8 cellular contexts compared by ENCODE assay signal in genomic region chr2:177551356-177551755, GRCh38.
DNase-seq lines count a peak whose midpoint lies in the region; ATAC-seq and TF ChIP-seq lines count a peak whose summit lies in the region.
"Not testable (repeated sequence)": the region's sequence is repeated elsewhere in the genome, so short reads cannot be mapped to it uniquely, and the experiment has no call there.

No MANE protein-coding gene starts in this region.

- DNase-seq in CD8-positive, alpha-beta memory T cell; Karpas-422; WTC11 (ENCODE audit: low spot score); type B pancreatic cell (ENCODE audit: extremely low spot score, unreplicated experiment): not testable (repeated sequence)
- DNase-seq in dermis blood vessel endothelial cell (peak; percentile 80), glomerular endothelial cell (ENCODE audit: extremely low read depth, low read depth, low spot score) (peak; percentile 44)

- POLR2A ChIA-PET in CD8-positive, alpha-beta memory T cell (lab: Charles Lee): interaction anchor here (0.6 kb wide), 1 partner anchor 216 kb away, joined by 3 read pairs; no protein-coding TSS in a partner anchor
- POLR2A ChIA-PET in WTC11 (lab: Charles Lee): not testable (repeated sequence)

- H3K27me3 Mint-ChIP-seq in CD8-positive, alpha-beta memory T cell; activated naive CD4-positive, alpha-beta T cell treated with anti-CD3 and anti-CD28 coated beads, Interleukin-2, amount 50 U/mL, for 24 hours; nephron (ENCODE audit: low read depth); type B pancreatic cell: not testable (repeated sequence)
- H3K27me3 Mint-ChIP-seq in WTC11 (ENCODE audit: low read depth): peaks cover 19% of the 10 kb centered on the region

- H3K36me3 ChIP-seq in CD8-positive, alpha-beta memory T cell (ENCODE audit: insufficient read depth, low read length); Karpas-422 (ENCODE audit: insufficient read depth, low read length): not testable (repeated sequence)

- not testable (repeated sequence) for H4K20me1 ChIP-seq in Karpas-422 (ENCODE audit: insufficient read depth, low read depth, low read length)

- H3K4me1 Mint-ChIP-seq in CD8-positive, alpha-beta memory T cell: peaks cover 9 to 20% (median 13%) of the 10 kb centered on the region in 3 donors
- not testable (repeated sequence) for H3K4me1 Mint-ChIP-seq in WTC11
- peaks cover 10% of the 10 kb centered on the region for H3K4me1 Mint-ChIP-seq in activated naive CD4-positive, alpha-beta T cell treated with anti-CD3 and anti-CD28 coated beads, Interleukin-2, amount 50 U/mL, for 24 hours
- H3K4me1 Mint-ChIP-seq in nephron (peaks cover 48% of the 10 kb centered on the region), type B pancreatic cell (ENCODE audit: unreplicated experiment) (peaks cover 13% of the 10 kb centered on the region)

- not testable (repeated sequence) for H3K36me3 Mint-ChIP-seq in CD8-positive, alpha-beta memory T cell; WTC11; activated naive CD4-positive, alpha-beta T cell treated with anti-CD3 and anti-CD28 coated beads, Interleukin-2, amount 50 U/mL, for 24 hours; type B pancreatic cell
- H3K36me3 Mint-ChIP-seq in nephron (ENCODE audit: low read depth): peaks cover 18% of the 10 kb centered on the region

- not testable (repeated sequence) for H3K9me2 ChIP-seq in Karpas-422 (replicated peaks; ENCODE audit: insufficient read depth, low read length)

- H3K4me3 ChIP-seq in CD8-positive, alpha-beta memory T cell (ENCODE audit: low read length); Karpas-422 (ENCODE audit: low read length): not testable (repeated sequence)

- H3K79me2 ChIP-seq in Karpas-422 (ENCODE audit: low read length): not testable (repeated sequence)

- H3K4me2 ChIP-seq in Karpas-422 (ENCODE audit: low read depth, low read length, poor library complexity, severe bottlenecking): peak overlapping the region; percentile 86

- not testable (repeated sequence) for H3K9me3 Mint-ChIP-seq in CD8-positive, alpha-beta memory T cell; activated naive CD4-positive, alpha-beta T cell treated with anti-CD3 and anti-CD28 coated beads, Interleukin-2, amount 50 U/mL, for 24 hours; nephron; type B pancreatic cell
- peaks cover 10% of the 10 kb centered on the region for H3K9me3 Mint-ChIP-seq in WTC11

- H3K27ac Mint-ChIP-seq in CD8-positive, alpha-beta memory T cell: peak overlapping the region in 7 of 8 donors; percentile 4 to 100 (median 86)
- not testable (repeated sequence) for H3K27ac Mint-ChIP-seq in WTC11; activated naive CD4-positive, alpha-beta T cell treated with anti-CD3 and anti-CD28 coated beads, Interleukin-2, amount 50 U/mL, for 24 hours; type B pancreatic cell
- peak overlapping the region; percentile 67 to 100 (median 80) for H3K27ac Mint-ChIP-seq in nephron

- not testable (repeated sequence) for H3K4me1 ChIP-seq in CD8-positive, alpha-beta memory T cell (ENCODE audit: insufficient read depth, low read length)
- H3K4me1 ChIP-seq in Karpas-422 (ENCODE audit: low read length): peaks cover 14% of the 10 kb centered on the region

- H3K9me3 ChIP-seq in CD8-positive, alpha-beta memory T cell (ENCODE audit: low read length); Karpas-422 (ENCODE audit: low read length): not testable (repeated sequence)

- not testable (repeated sequence) for H3K27me3 ChIP-seq in CD8-positive, alpha-beta memory T cell (ENCODE audit: insufficient read depth, low read length, poor library complexity, severe bottlenecking); Karpas-422 (ENCODE audit: low read length)

- peak overlapping the region; percentile 5 to 96 (median 53) for H3K4me3 Mint-ChIP-seq in CD8-positive, alpha-beta memory T cell
- H3K4me3 Mint-ChIP-seq in WTC11: peak overlapping the region; percentile 38
- peak overlapping the region; percentile 45 for H3K4me3 Mint-ChIP-seq in activated naive CD4-positive, alpha-beta T cell treated with anti-CD3 and anti-CD28 coated beads, Interleukin-2, amount 50 U/mL, for 24 hours
- H3K4me3 Mint-ChIP-seq in nephron: peak overlapping the region; percentile 55 to 69 (median 68)
- peak overlapping the region; percentile 70 for H3K4me3 Mint-ChIP-seq in type B pancreatic cell

- CTCF ChIA-PET in CD8-positive, alpha-beta memory T cell (lab: Charles Lee); WTC11 (lab: Charles Lee): not testable (repeated sequence)

- H2AFZ ChIP-seq in Karpas-422 (ENCODE audit: low read length): not testable (repeated sequence)

- not testable (repeated sequence) for ATAC-seq in WTC11

- not testable (repeated sequence) for H3K27ac ChIP-seq in CD8-positive, alpha-beta memory T cell (ENCODE audit: low read depth, low read length); Karpas-422 (ENCODE audit: low read length)

- not testable (repeated sequence) for H3K9ac ChIP-seq in Karpas-422 (ENCODE audit: low read length)

- not testable (repeated sequence) for TF ChIP-seq CTCF in WTC11 (IDR thresholded peaks at IDR 0.05); nephron (IDR thresholded peaks at IDR 0.05; ENCODE audit: unreplicated experiment in 3 of 3); type B pancreatic cell (conservative IDR thresholded peaks at IDR 0.05)
